Comparison of ENCODE assay signal across 26 cellular contexts in genomic region chr10:114284346-114285071, GRCh38. TPM values are rescaled to one million over a fixed set of nuclear protein-coding genes. Genes with fewer than 3 reads are reported as not detected.
"Had no signal": no experiment of that assay in that cellular context is flagged by ENCODE, and none has a peak within 500 bp of the region (broad histone marks: within the 10 kb centered on the region; RNA-seq: fewer than 3 reads in every experiment).

No MANE protein-coding gene starts in this region.

- H3K4me3 Mint-ChIP-seq: activated naive CD8-positive, alpha-beta T cell; effector memory CD8-positive, alpha-beta T cell; natural killer cell; T-helper 17 cell had no signal

- DNase-seq: activated CD4-positive, alpha-beta T cell treated with anti-CD3 and anti-CD28 coated beads for 48 hours; activated CD4-positive, alpha-beta T cell treated with anti-CD3 and anti-CD28 coated beads, Interleukin-2, amount 50 U/mL, for 48 hours; activated CD8-positive, alpha-beta memory T cell treated with anti-CD3 and anti-CD28 coated beads for 24 hours; anterior cingulate cortex; cortex of kidney; effector memory CD8-positive, alpha-beta T cell; erythroblast; gastrocnemius medialis; glutamatergic neuron; left colon; midbrain; natural killer cell; right lobe of liver; stimulated activated CD4-positive, alpha-beta T cell treated with anti-CD3 and anti-CD28 coated beads, Interleukin-15, amount 100 ng/mL, for 24 hours; stimulated activated CD4-positive, alpha-beta T cell treated with anti-CD3 and anti-CD28 coated beads, Interleukin-2, amount 100 ng/mL, for 24 hours; stimulated activated naive CD4-positive, alpha-beta T cell; T-helper 17 cell; T1000; transverse colon; WERI-Rb-1 had no signal

- ATAC-seq: activated CD4-positive, CD25-positive, alpha-beta regulatory T cell treated with anti-CD3 and anti-CD28 coated beads, Interleukin-2, amount 50 U/mL, for 24 hours; effector memory CD8-positive, alpha-beta T cell; gastrocnemius medialis; left colon; natural killer cell; right lobe of liver; T-helper 17 cell had no signal

- H3K36me3 ChIP-seq: gastrocnemius medialis, right lobe of liver, transverse colon, WERI-Rb-1 had no signal

- FAIRE-seq: bronchial epithelial cell, islet of Langerhans, urothelium cell line had no signal

- H3K27ac ChIP-seq: gastrocnemius medialis, right lobe of liver, transverse colon, WERI-Rb-1 had no signal

- H3K9me3 ChIP-seq: gastrocnemius medialis, right lobe of liver, transverse colon had no signal

- H3K27me3 ChIP-seq: gastrocnemius medialis, right lobe of liver, transverse colon had no signal

- H3K4me1 Mint-ChIP-seq: natural killer cell, T-helper 17 cell had no signal

- H3K27ac Mint-ChIP-seq: activated naive CD8-positive, alpha-beta T cell; effector memory CD8-positive, alpha-beta T cell; natural killer cell; T-helper 17 cell had no signal

- H3K4me1 ChIP-seq: gastrocnemius medialis, right lobe of liver, transverse colon had no signal

- H3K4me3 ChIP-seq: gastrocnemius medialis, right lobe of liver, smooth muscle cell, transverse colon had no signal

- H3K36me3 Mint-ChIP-seq: activated naive CD8-positive, alpha-beta T cell; natural killer cell had no signal

- H3K9me3 Mint-ChIP-seq: effector memory CD8-positive, alpha-beta T cell; natural killer cell had no signal

RNA-seq across cellular contexts. Expression of gene VWA2, which starts 45.5 kb away (rescaled TPM):
- total RNA-seq: natural killer cell, T-helper 17 cell had no signal
